ENCODE assay signal across 12 cellular contexts in the genomic region with DNA sequence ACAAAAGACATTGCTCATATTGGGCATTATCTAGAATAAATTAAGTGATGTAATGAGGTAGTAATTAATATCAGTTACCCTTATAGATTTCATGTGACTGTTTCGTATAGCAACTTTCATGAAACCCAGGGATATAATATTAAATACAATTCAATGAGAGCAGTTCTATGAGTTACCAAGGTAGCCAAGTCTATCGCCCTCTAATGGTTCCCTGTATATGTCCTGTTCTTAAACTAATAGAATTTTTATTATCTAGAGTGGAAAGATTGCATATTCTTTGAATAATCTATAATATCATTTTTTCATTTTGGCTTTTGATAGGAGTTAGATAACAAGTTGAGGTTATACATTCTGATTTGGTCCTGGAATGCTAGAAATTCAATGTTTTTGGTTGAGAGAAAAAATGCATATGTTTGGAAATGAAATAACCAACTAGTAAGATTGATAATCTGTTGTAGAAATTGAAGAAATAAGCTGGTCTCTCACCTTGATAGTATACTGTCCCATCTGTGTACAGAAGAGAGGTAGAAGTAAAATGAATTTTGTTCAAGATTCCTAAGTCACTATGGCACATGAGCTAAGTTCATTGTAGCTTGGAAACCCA. TPM values are rescaled to one million over a fixed set of nuclear protein-coding genes. Genes with fewer than 3 reads are reported as not detected.
DNase-seq lines count a peak whose midpoint lies in the region; ATAC-seq and TF ChIP-seq lines count a peak whose summit lies in the region.
"Had no signal": no experiment of that assay in that cellular context is flagged by ENCODE, and none has a peak within 500 bp of the region (broad histone marks: within the 10 kb centered on the region; RNA-seq: fewer than 3 reads in every experiment).

No MANE protein-coding gene starts in this region.

- no peak overlapping the region for H2AFZ ChIP-seq in GM23338

- no peaks in the 10 kb centered on the region for H3K79me2 ChIP-seq in GM23338 (replicated peaks; ENCODE audit: insufficient read depth)

- TF ChIP-seq CTCF in AG04449 (IDR thresholded peaks at IDR 0.05; ENCODE audit: insufficient read depth, low read length, missing control alignments): peak; percentile 20
- peak in 1 of 2 experiments; percentile 81; a peak in 3 of 4 replicates for TF ChIP-seq CTCF in GM23338 (conservative IDR thresholded peaks at IDR 0.05; ENCODE audit: low read depth in 2 of 2)
- peak; percentile 63 for TF ChIP-seq CTCF in foreskin keratinocyte (conservative IDR thresholded peaks at IDR 0.05)
- TF ChIP-seq CTCF in uterus (IDR thresholded peaks at IDR 0.05): no peak

- no peaks in the 10 kb centered on the region for H3K9me2 ChIP-seq in GM23338 (ENCODE audit: insufficient read depth)

- H3K36me3 ChIP-seq in GM23338 (ENCODE audit: insufficient read depth) (peaks cover 7% of the 10 kb centered on the region; the same call in 1 of the 2 replicates), uterus (no peaks in the 10 kb centered on the region)

- H4K20me1 ChIP-seq in GM23338 (replicated peaks; ENCODE audit: insufficient read depth): no peaks in the 10 kb centered on the region; the same call in 1 of the 2 replicates

- H3K4me1 ChIP-seq in GM23338 (ENCODE audit: insufficient read depth) (no peaks in the 10 kb centered on the region), foreskin keratinocyte (no peaks in the 10 kb centered on the region), uterus (no peaks in the 10 kb centered on the region)

- H3K27ac ChIP-seq in GM23338 (ENCODE audit: low read depth): no peak overlapping the region
- H3K27ac ChIP-seq in foreskin keratinocyte: no peak overlapping the region
- H3K27ac ChIP-seq in uterus: no peak overlapping the region

- no peaks in the 10 kb centered on the region for H3K4me1 Mint-ChIP-seq in GM23338

- H3K4me3 Mint-ChIP-seq in GM23338: no peak overlapping the region
- H3K4me3 Mint-ChIP-seq: dendritic cell treated with granulocyte-macrophage colony-stimulating factor and Interleukin-4, amounts not matched to agents 40 ng/mL and 50 ng/mL, for 4 days had no signal

- H3K36me3 Mint-ChIP-seq in GM23338 (ENCODE audit: low read depth): peaks cover 13% of the 10 kb centered on the region; the same call in 2 of the 3 replicates

- no peak overlapping the region for H3K4me3 ChIP-seq in AG04449 (ENCODE audit: low read depth, low read length)
- no peak overlapping the region for H3K4me3 ChIP-seq in GM23338
- no peak overlapping the region for H3K4me3 ChIP-seq in uterus
- H3K4me3 ChIP-seq: lung had no signal

- no peak overlapping the region for H3K27ac Mint-ChIP-seq in GM23338
- H3K27ac Mint-ChIP-seq: dendritic cell treated with granulocyte-macrophage colony-stimulating factor and Interleukin-4, amounts not matched to agents 40 ng/mL and 50 ng/mL, for 4 days had no signal

- no peaks in the 10 kb centered on the region for H3K27me3 Mint-ChIP-seq in GM23338 (ENCODE audit: insufficient read depth, low read depth, poor library complexity)
- H3K27me3 Mint-ChIP-seq: dendritic cell treated with granulocyte-macrophage colony-stimulating factor and Interleukin-4, amounts not matched to agents 40 ng/mL and 50 ng/mL, for 4 days had no signal

- DNase-seq in AG04449 (ENCODE audit: low read depth, low spot score) (no peak), GM23338 (ENCODE audit: low spot score) (peak; percentile 61), RPMI7951 (ENCODE audit: low read depth) (peak; percentile 1), foreskin keratinocyte (peak in 1 of 2 donors; percentile 7), LoVo (ENCODE audit: low spot score) (no peak), uterus (no peak)
- DNase-seq in stimulated activated naive CD4-positive, alpha-beta T cell treated with Interleukin-2 at 50 U/mL for 16 hours (lab: John Stamatoyannopoulos, UW): no peak
- DNase-seq: EL; stimulated activated CD4-positive, alpha-beta T cell treated with anti-CD3 and anti-CD28 coated beads, Interleukin-1b, Interleukin-23, amount 100 ng/mL, for 48 hours had no signal

- H3K27me3 ChIP-seq in GM23338 (ENCODE audit: insufficient read depth): no peaks in the 10 kb centered on the region
- no peaks in the 10 kb centered on the region for H3K27me3 ChIP-seq in foreskin keratinocyte
- no peaks in the 10 kb centered on the region for H3K27me3 ChIP-seq in uterus

- intact Hi-C loops in uterus (cut with DNase I; ENCODE audit: low total_unique reads): no loop called here

- H3K9me3 Mint-ChIP-seq in GM23338: no peaks in the 10 kb centered on the region
- H3K9me3 Mint-ChIP-seq: dendritic cell treated with granulocyte-macrophage colony-stimulating factor and Interleukin-4, amounts not matched to agents 40 ng/mL and 50 ng/mL, for 4 days had no signal

- no peak for ATAC-seq in GM23338
- ATAC-seq in foreskin keratinocyte: peak; percentile 32
- ATAC-seq in GM21786 (IDR thresholded peaks at IDR 0.05; ENCODE audit: unreplicated experiment): no peak

- no peak overlapping the region for H3K4me2 ChIP-seq in GM23338

- CTCF ChIA-PET in AG04449 (lab: Yijun Ruan, JAX): interaction anchor here (0.8 to 1.5 kb wide), 5 partner anchors 10 to 26 kb away, joined by 3 to 5 read pairs (median 4); no protein-coding TSS in a partner anchor

- H3K9me3 ChIP-seq in uterus: no peaks in the 10 kb centered on the region

- POLR2A ChIA-PET in AG04449 (lab: Yijun Ruan, JAX): no interaction called here

- TF ChIP-seq POLR2A in uterus (IDR thresholded peaks at IDR 0.05): no peak

- H3F3A ChIP-seq in GM23338 (replicated peaks; ENCODE audit: low read depth): no peaks in the 10 kb centered on the region

TF ChIP-seq in GM23338, 12 proteins besides CTCF, POLR2A, EP300 and RAD21:
- TF ChIP-seq STAT1 (IDR thresholded peaks at IDR 0.05; ENCODE audit: unreplicated experiment): no peak
- TF ChIP-seq POLR2AphosphoS5 (IDR thresholded peaks at IDR 0.05; ENCODE audit: low read depth): no peak

RNA-seq across cellular contexts. Expression of a gene that starts 59.7 kb away (rescaled TPM):
- 77.6 and 80.2 TPM in 2 replicates for total RNA-seq in GM23338 (2014; rRNA removed; shearing (Covaris generic))
- polyA plus RNA-seq in GM23338 (2016; fragmentation: Nextera tagmentation; extraction: Ambion mirVana) (99.2 and 110 TPM in 2 replicates), foreskin keratinocyte (53.3 and 56.2 TPM in 2 replicates)
- 75.8 and 90.2 TPM in 2 replicates for total RNA-seq in RPMI7951 (2014; rRNA removed; shearing (Covaris generic))
- total RNA-seq in foreskin keratinocyte (70.4 and 71.6 TPM in 2 replicates), uterus (100 to 1,000 TPM in 3 of 4 donors, 10 to 100 TPM in 1; 99.9 to 291 (median 160) TPM)

Comparison
In these comparisons a context has a peak if more than half of its experiments do, and no peak if none do; other contexts are left out.
1. DNase-seq: peak in GM23338 (single experiment) and RPMI7951 (single experiment); none in AG04449 (single experiment), stimulated activated naive CD4-positive, alpha-beta T cell treated with Interleukin-2 at 50 U/mL for 16 hours (single experiment), LoVo (single experiment) and uterus (0 of 2).
2. CTCF ChIP-seq: peak in AG04449 (single experiment) and foreskin keratinocyte (single experiment); none in uterus (0 of 4).